In genomic region chr20:40868568-40869223, GRCh38 we compare ENCODE assay signal across 10 cellular contexts.
DNase-seq lines count a peak whose midpoint lies in the region; ATAC-seq and TF ChIP-seq lines count a peak whose summit lies in the region.
"Had no signal": no experiment of that assay in that cellular context is flagged by ENCODE, and none has a peak within 500 bp of the region (broad histone marks: within the 10 kb centered on the region; RNA-seq: fewer than 3 reads in every experiment).

No MANE protein-coding gene starts in this region.

- H3K9ac ChIP-seq in SK-N-SH: no peak overlapping the region
- H3K9ac ChIP-seq: neural progenitor cell had no signal

- H3K9me3 ChIP-seq in SK-N-SH: no peaks in the 10 kb centered on the region

- no peak overlapping the region for H3K4me3 ChIP-seq in AG09309 (ENCODE audit: control insufficient read depth, low read depth, low read length)
- H3K4me3 ChIP-seq in SK-N-SH (ENCODE audit: low read depth in 2 of 2, low read length in 1 of 2): no peak overlapping the region
- H3K4me3 ChIP-seq in fibroblast of pulmonary artery (replicated peaks; ENCODE audit: low read depth, low read length): no peak overlapping the region
- H3K4me3 ChIP-seq: neural progenitor cell had no signal

- no peak for TF ChIP-seq EP300 in SK-N-SH (IDR thresholded peaks at IDR 0.05; ENCODE audit: borderline replicate concordance in 1 of 2, low read depth in 1 of 2, low read length in 1 of 2)

- CTCF ChIA-PET in SK-N-SH (lab: Yijun Ruan, JAX): interaction anchor here (0.6 to 4.7 kb wide), 4 partner anchors 21 to 162 kb away, joined by 3 to 12 read pairs (median 4); no protein-coding TSS in a partner anchor

- no peaks in the 10 kb centered on the region for H3K79me2 ChIP-seq in SK-N-SH (ENCODE audit: insufficient read depth)

- DNase-seq in AG09309 (ENCODE audit: low read depth) (peak; percentile 29), SK-N-SH (no peak), fibroblast of pulmonary artery (ENCODE audit: low read depth) (peak; percentile 71), non-pigmented ciliary epithelial cell (ENCODE audit: low read depth) (peak; percentile 68), SIG-M5 treated with dmso at 0.1 percent for 504 hours (lab: John Stamatoyannopoulos, UW; ENCODE audit: unreplicated experiment) (no peak), D341Med (ENCODE audit: low spot score) (no peak)
- DNase-seq: NCI-H146 had no signal

- H3K9me2 ChIP-seq in SK-N-SH: no peaks in the 10 kb centered on the region

- H3K4me1 ChIP-seq in SK-N-SH (ENCODE audit: control insufficient read depth in 1 of 2, insufficient read depth in 2 of 2, low read depth in 1 of 2, low read length in 1 of 2): peaks cover 0 to 6% of the 10 kb centered on the region in 2 experiments; a peak in 2 of 4 replicates
- H3K4me1 ChIP-seq: neural progenitor cell had no signal

- POLR2A ChIA-PET in SK-N-SH (lab: Yijun Ruan, JAX): no interaction called here

- TF ChIP-seq CTCF in AG09309 (IDR thresholded peaks at IDR 0.05; ENCODE audit: control insufficient read depth, insufficient read depth, low read depth, low read length, missing control alignments): no peak
- TF ChIP-seq CTCF in SK-N-SH (IDR thresholded peaks at IDR 0.05): no peak
- no peak for TF ChIP-seq CTCF in fibroblast of pulmonary artery (IDR thresholded peaks at IDR 0.05; ENCODE audit: low read length, missing control alignments)

- H3K4me2 ChIP-seq in SK-N-SH: peak overlapping the region; percentile 26; the same call in 1 of the 2 replicates
- H3K4me2 ChIP-seq: neural progenitor cell had no signal

- no peaks in the 10 kb centered on the region for H3F3A ChIP-seq in SK-N-SH (replicated peaks; ENCODE audit: insufficient read depth)

- ATAC-seq in HG02981 (IDR thresholded peaks at IDR 0.05; ENCODE audit: unreplicated experiment) (no peak), HG03571 (IDR thresholded peaks at IDR 0.05; ENCODE audit: unreplicated experiment) (no peak)

- no peaks in the 10 kb centered on the region for H4K20me1 ChIP-seq in SK-N-SH (ENCODE audit: insufficient read depth)

- H3K27ac ChIP-seq in SK-N-SH (ENCODE audit: low read depth in 2 of 2, low read length in 1 of 2): no peak overlapping the region
- H3K27ac ChIP-seq: neural progenitor cell had no signal

- no peaks in the 10 kb centered on the region for H3K36me3 ChIP-seq in SK-N-SH (replicated peaks in 1 of 2; ENCODE audit: control insufficient read depth in 1 of 2, insufficient read depth in 2 of 2, low read length in 1 of 2)
- H3K36me3 ChIP-seq: neural progenitor cell had no signal

- H3K27me3 ChIP-seq in SK-N-SH (ENCODE audit: insufficient read depth): no peaks in the 10 kb centered on the region
- H3K27me3 ChIP-seq: neural progenitor cell had no signal

- no peak for TF ChIP-seq RAD21 in SK-N-SH (IDR thresholded peaks at IDR 0.05; ENCODE audit: low read length)

- H2AFZ ChIP-seq in SK-N-SH (ENCODE audit: low read depth): no peak overlapping the region

- 47% methylated on average over 6 of the region's 6 CpGs for WGBS in SK-N-SH (ENCODE audit: low lambda C conversion rate)

TF ChIP-seq in SK-N-SH, 30 proteins besides CTCF, POLR2A, EP300 and RAD21:
- peak; percentile 61; the same call in 1 of the 2 replicates for TF ChIP-seq MEF2A (IDR thresholded peaks at IDR 0.05; ENCODE audit: borderline replicate concordance, low read depth)
- TF ChIP-seq TCF12 (IDR thresholded peaks at IDR 0.05): no peak

Comparison
In these comparisons a context has a peak if more than half of its experiments do, and no peak if none do; other contexts are left out.
1. DNase-seq: peak in AG09309 (single experiment), fibroblast of pulmonary artery (single experiment) and non-pigmented ciliary epithelial cell (single experiment); none in SK-N-SH (single experiment), SIG-M5 treated with dmso at 0.1 percent for 504 hours (single experiment) and D341Med (single experiment).